In genomic region chr9:15543033-15543791, GRCh38 we compare ENCODE assay signal across 23 cellular contexts. TPM values are rescaled to one million over a fixed set of nuclear protein-coding genes. Genes with fewer than 3 reads are reported as not detected.
DNase-seq lines count a peak whose midpoint lies in the region; ATAC-seq, FAIRE-seq and TF ChIP-seq lines count a peak whose summit lies in the region.
"Had no signal": no experiment of that assay in that cellular context is flagged by ENCODE, and none has a peak within 500 bp of the region (broad histone marks: within the 10 kb centered on the region; RNA-seq: fewer than 3 reads in every experiment).

No MANE protein-coding gene starts in this region.

- H3K27ac Mint-ChIP-seq in Calu3 (ENCODE audit: unreplicated experiment), result no peak overlapping the region
- peak overlapping the region; percentile 1 for H3K27ac Mint-ChIP-seq in mesothelial cell of epicardium
- H3K27ac Mint-ChIP-seq: activated CD4-positive, alpha-beta T cell treated with anti-CD3 and anti-CD28 coated beads for 36 hours; activated naive CD8-positive, alpha-beta T cell treated with anti-CD3 and anti-CD28 coated beads, Interleukin-2, amount 50 U/mL, for 24 hours; CD8-positive, alpha-beta memory T cell; HFFc6 had no signal

- H3K36me3 ChIP-seq in MG63, result no peaks in the 10 kb centered on the region
- H3K36me3 ChIP-seq: brain microvascular endothelial cell, Peyer's patch had no signal

- no peak for FAIRE-seq in frontal cortex (lab: Jason Lieb, UNC)

- no peak for DNase-seq in Calu3
- peak; percentile 39 for DNase-seq in MG63
- peak; percentile 81 for DNase-seq in amniotic epithelial cell (ENCODE audit: low read depth)
- no peak for DNase-seq in mesothelial cell of epicardium (ENCODE audit: low spot score in 2 of 2, unreplicated experiment in 2 of 2)
- DNase-seq in NCI-H1417 treated with DMSO at 0.1 percent for 48 hours (lab: John Stamatoyannopoulos, UW), result no peak
- no peak for DNase-seq in KG1 (lab: John Stamatoyannopoulos, UW)
- DNase-seq in frontal cortex (ENCODE audit: low spot score in 2 of 2), result no peak
- DNase-seq: activated CD4-positive, alpha-beta T cell treated with anti-CD3 and anti-CD28 coated beads for 36 hours; activated naive CD8-positive, alpha-beta T cell treated with anti-CD3 and anti-CD28 coated beads, Interleukin-2, amount 50 U/mL, for 24 hours; brain microvascular endothelial cell; CD8-positive, alpha-beta memory T cell; DMS79 treated with DMSO at 0.1 percent for 48 hours; dorsolateral prefrontal cortex; erythroblast; head of caudate nucleus; HFFc6; KBM-7; NCI-H1417; NCI-H774; Peyer's patch; SK-N-SH; T-helper 9 cell had no signal

- intact Hi-C loops in Calu3 (cut with micrococcal nuclease; ENCODE audit: unreplicated experiment), result no loop called here

- no peaks in the 10 kb centered on the region; the same call in 1 of the 2 replicates for H3K9me3 ChIP-seq in MG63
- H3K9me3 ChIP-seq: Peyer's patch, SK-N-SH had no signal

- no peak for TF ChIP-seq CTCF in Calu3 (IDR thresholded peaks at IDR 0.05; ENCODE audit: unreplicated experiment)
- TF ChIP-seq CTCF in mesothelial cell of epicardium (IDR thresholded peaks at IDR 0.05; ENCODE audit: unreplicated experiment), result no peak

- no peak overlapping the region for H3K4me3 ChIP-seq in MG63
- H3K4me3 ChIP-seq: dorsolateral prefrontal cortex, Peyer's patch had no signal

- H3K9me3 Mint-ChIP-seq in Calu3 (ENCODE audit: low read depth, unreplicated experiment) (no peaks in the 10 kb centered on the region), mesothelial cell of epicardium (peaks cover 15% of the 10 kb centered on the region)
- H3K9me3 Mint-ChIP-seq: activated naive CD8-positive, alpha-beta T cell treated with anti-CD3 and anti-CD28 coated beads, Interleukin-2, amount 50 U/mL, for 24 hours; CD8-positive, alpha-beta memory T cell; HFFc6 had no signal

- CTCF ChIA-PET in Calu3 (lab: Charles Lee), result interaction anchor here (0.6 to 1.3 kb wide), 2 partner anchors 9 to 381 kb away, joined by 3 to 7 read pairs; partner anchors contain the start of gene CCDC171

- H3K36me3 Mint-ChIP-seq in Calu3 (ENCODE audit: insufficient read depth, unreplicated experiment) (no peaks in the 10 kb centered on the region), mesothelial cell of epicardium (no peaks in the 10 kb centered on the region)
- H3K36me3 Mint-ChIP-seq: CD8-positive, alpha-beta memory T cell had no signal

- no peaks in the 10 kb centered on the region for H3K27me3 Mint-ChIP-seq in Calu3 (ENCODE audit: unreplicated experiment)
- H3K27me3 Mint-ChIP-seq in mesothelial cell of epicardium (ENCODE audit: low read depth), result no peaks in the 10 kb centered on the region
- H3K27me3 Mint-ChIP-seq: activated naive CD8-positive, alpha-beta T cell treated with anti-CD3 and anti-CD28 coated beads, Interleukin-2, amount 50 U/mL, for 24 hours had no signal

- no TSS peak for BruUV-seq in Calu3 (replicated peaks; lab: Mats Ljungman, UMichigan)

- H3K27me3 ChIP-seq in MG63, result peaks cover 17% of the 10 kb centered on the region
- H3K27me3 ChIP-seq: brain microvascular endothelial cell, dorsolateral prefrontal cortex, Peyer's patch had no signal

- H3K4me1 Mint-ChIP-seq in Calu3 (ENCODE audit: low read depth, unreplicated experiment), result peaks cover 17% of the 10 kb centered on the region
- peaks cover 13% of the 10 kb centered on the region for H3K4me1 Mint-ChIP-seq in mesothelial cell of epicardium
- H3K4me1 Mint-ChIP-seq: activated CD4-positive, alpha-beta T cell treated with anti-CD3 and anti-CD28 coated beads for 36 hours; activated naive CD8-positive, alpha-beta T cell treated with anti-CD3 and anti-CD28 coated beads, Interleukin-2, amount 50 U/mL, for 24 hours; CD8-positive, alpha-beta memory T cell had no signal

- no peak for ATAC-seq in GM18861 (IDR thresholded peaks at IDR 0.05; ENCODE audit: unreplicated experiment)
- ATAC-seq: activated CD4-positive, alpha-beta T cell treated with anti-CD3 and anti-CD28 coated beads for 36 hours; activated naive CD8-positive, alpha-beta T cell treated with anti-CD3 and anti-CD28 coated beads, Interleukin-2, amount 50 U/mL, for 24 hours had no signal

- H3K4me3 Mint-ChIP-seq in Calu3 (ENCODE audit: low read depth, unreplicated experiment), result peak overlapping the region; percentile 45
- no peak overlapping the region for H3K4me3 Mint-ChIP-seq in mesothelial cell of epicardium
- H3K4me3 Mint-ChIP-seq: activated CD4-positive, alpha-beta T cell treated with anti-CD3 and anti-CD28 coated beads for 36 hours; activated naive CD8-positive, alpha-beta T cell treated with anti-CD3 and anti-CD28 coated beads, Interleukin-2, amount 50 U/mL, for 24 hours; CD8-positive, alpha-beta memory T cell; HFFc6 had no signal

RNA-seq across cellular contexts. Expression of gene CCDC171, which starts 9.6 kb away (rescaled TPM):
- 2.1 and 2.4 TPM in 2 replicates for total RNA-seq in Calu3 (2022)
- total RNA-seq in MG63 (2014; rRNA removed; shearing (Covaris generic); ENCODE audit: low replicate concordance), result 6.6 and 9.1 TPM in 2 replicates
- 7.3 to 9.8 TPM (median 8.3 TPM) in 3 replicates for total RNA-seq in mesothelial cell of epicardium
- total RNA-seq in frontal cortex, result 28.9 TPM

RNA-seq across cellular contexts. Expression of gene PSIP1, which starts 32.4 kb away (rescaled TPM):
- total RNA-seq in Calu3 (2022) (50.1 and 56.2 TPM in 2 replicates), mesothelial cell of epicardium (97.3 to 103 TPM (median 98.7 TPM) in 3 replicates), frontal cortex (183 TPM)
- total RNA-seq in MG63 (2014; rRNA removed; shearing (Covaris generic); ENCODE audit: low replicate concordance), result 347 and 505 TPM in 2 replicates

Comparison
In these comparisons a context has a peak if more than half of its experiments do, and no peak if none do; other contexts are left out.
1. DNase-seq: peak in MG63 (single experiment) and amniotic epithelial cell (single experiment); none in Calu3 (single experiment), mesothelial cell of epicardium (0 of 2), NCI-H1417 treated with DMSO at 0.1 percent for 48 hours (single experiment), KG1 (single experiment) and frontal cortex (0 of 2).